ENCODE assay signal across 9 cellular contexts in genomic region chr10:52314822-52315552, GRCh38. TPM values are rescaled to one million over a fixed set of nuclear protein-coding genes. Genes with fewer than 3 reads are reported as not detected.
A peak's percentile ranks its signal among the peaks of the same experiment; 100 is the strongest.
DNase-seq lines count a peak whose midpoint lies in the region; ATAC-seq and TF ChIP-seq lines count a peak whose summit lies in the region.
"Had no signal": no experiment of that assay in that cellular context is flagged by ENCODE, and none has a peak within 500 bp of the region (broad histone marks: within the 10 kb centered on the region; RNA-seq: fewer than 3 reads in every experiment).

No MANE protein-coding gene starts in this region.

- H3K27me3 ChIP-seq in HCT116 (ENCODE audit: insufficient read depth, low read length) = no peaks in the 10 kb centered on the region
- H3K27me3 ChIP-seq in adipocyte (replicated peaks; ENCODE audit: control insufficient read depth, insufficient read depth, low read length) = no peaks in the 10 kb centered on the region
- peaks cover 4 to 59% (median 31%) of the 10 kb centered on the region in 7 donors for H3K27me3 ChIP-seq in spleen (replicated peaks in 1 of 7)

- ATAC-seq in HCT116 = peak; percentile 13

- 9 to 23% (median 11%) methylated on average over 17 to 36 of the region's 36 CpGs for WGBS in spleen, 5 donors

- no peaks in the 10 kb centered on the region; the same call in 1 of the 2 replicates for H4K20me1 ChIP-seq in HCT116 (ENCODE audit: insufficient read depth)

- H3K4me1 ChIP-seq in HCT116 (ENCODE audit: control insufficient read depth in 1 of 2, insufficient read depth in 2 of 2, low read length in 2 of 2) (peaks cover 56 to 81% of the 10 kb centered on the region in 2 experiments), adipocyte (ENCODE audit: control insufficient read depth, insufficient read depth, low read length) (peaks cover 16% of the 10 kb centered on the region), spleen (peaks cover 0 to 30% (median 20%) of the 10 kb centered on the region in 6 donors)

- no peaks in the 10 kb centered on the region for H3K9me3 ChIP-seq in HCT116 (ENCODE audit: control insufficient read depth in 1 of 2, insufficient read depth in 1 of 2, low read depth in 1 of 2, low read length in 2 of 2)
- H3K9me3 ChIP-seq in adipocyte (ENCODE audit: control insufficient read depth, low read length) = no peaks in the 10 kb centered on the region
- H3K9me3 ChIP-seq in iPS-18c (ENCODE audit: control insufficient read depth, insufficient read depth, low read length) = no peaks in the 10 kb centered on the region
- no peaks in the 10 kb centered on the region for H3K9me3 ChIP-seq in spleen

- DNase-seq in HCT116 (ENCODE audit: low read depth, low spot score) (no peak), adipocyte (ENCODE audit: low read depth) (peak; percentile 70), spleen (peak; percentile 81), NOMO-1 treated with dmso at 0.1 percent for 144 hours (lab: John Stamatoyannopoulos, UW; ENCODE audit: unreplicated experiment) (no peak), NCI-H128 (lab: John Stamatoyannopoulos, UW; ENCODE audit: unreplicated experiment) (no peak), cerebellar cortex (ENCODE audit: low spot score) (no peak), kidney glomerular epithelial cell (lab: John Stamatoyannopoulos, UW) (no peak)

- TF ChIP-seq POLR2A in HCT116 (IDR thresholded peaks at IDR 0.05; ENCODE audit: borderline replicate concordance, extremely low read depth, insufficient read depth, insufficient read length) = no peak
- TF ChIP-seq POLR2A in spleen (IDR thresholded peaks at IDR 0.05) = no peak

- BruUV-seq in HCT116 (replicated peaks; lab: Mats Ljungman, UMichigan) = no TSS peak

- intact Hi-C loops in HCT116 (cut with micrococcal nuclease) = loop anchor here (1.0 kb wide), 1 partner anchor 174 kb away; no protein-coding TSS in a partner anchor
- intact Hi-C loops in spleen (cut with DNase I; ENCODE audit: low total_unique reads) = no loop called here

- TF ChIP-seq CTCF in HCT116 (IDR thresholded peaks at IDR 0.05 in 2 of 3, conservative IDR thresholded peaks at IDR 0.05 in 1 of 3; ENCODE audit: borderline replicate concordance in 1 of 3, insufficient read depth in 1 of 3, low read depth in 2 of 3, low read length in 2 of 3) (no peak), spleen (IDR thresholded peaks at IDR 0.05 in 8 of 11, conservative IDR thresholded peaks at IDR 0.05 in 3 of 11) (no peak)

- CTCF ChIA-PET in HCT116 (lab: Charles Lee) = interaction anchor here (1.2 to 3.9 kb wide), 3 partner anchors 120 to 252 kb away, joined by 5 to 36 read pairs (median 10); no protein-coding TSS in a partner anchor

- RAD21 ChIA-PET in HCT116 (lab: Charles Lee; ENCODE audit: low non-redundant PET in 1 of 2, low total read pairs in 2 of 2, uncharacterized antibody in 2 of 2, unreplicated experiment in 2 of 2) = interaction anchor here (0.9 to 1.0 kb wide), 2 partner anchors 173 to 174 kb away, joined by 3 read pairs; no protein-coding TSS in a partner anchor

- TF ChIP-seq RAD21 in HCT116 (IDR thresholded peaks at IDR 0.05; ENCODE audit: low read depth) = no peak

- H3K9me2 ChIP-seq in HCT116 (ENCODE audit: insufficient read depth) = no peaks in the 10 kb centered on the region

- peaks cover 0 to 21% of the 10 kb centered on the region in 2 experiments; a peak in 2 of 4 replicates for H3K36me3 ChIP-seq in HCT116 (ENCODE audit: control insufficient read depth in 1 of 2, insufficient read depth in 2 of 2, low read length in 2 of 2)
- peaks cover 19% of the 10 kb centered on the region for H3K36me3 ChIP-seq in adipocyte (ENCODE audit: control insufficient read depth, insufficient read depth, low read length, severe bottlenecking)
- no peaks in the 10 kb centered on the region for H3K36me3 ChIP-seq in spleen

- H3K9ac ChIP-seq in HCT116 (ENCODE audit: low read length) (peak overlapping the region; percentile 84), adipocyte (ENCODE audit: low read length) (peak overlapping the region; percentile 96)

- H3K79me2 ChIP-seq in HCT116 (ENCODE audit: insufficient read depth, low read length) = peaks cover 38% of the 10 kb centered on the region

- no peak overlapping the region for H2AFZ ChIP-seq in HCT116 (ENCODE audit: low read depth, low read length, poor library complexity, severe bottlenecking)

- peak overlapping the region; percentile 99 for H3K4me2 ChIP-seq in HCT116 (ENCODE audit: low read length)

- H3K4me3 ChIP-seq in HCT116 (replicated peaks in 1 of 2; ENCODE audit: low read depth in 1 of 2, low read length in 2 of 2) = peak overlapping the region; percentile 78 to 93
- H3K4me3 ChIP-seq in adipocyte (ENCODE audit: low read length) = peak overlapping the region; percentile 94
- H3K4me3 ChIP-seq in iPS-18c (ENCODE audit: insufficient read depth, low read depth, low read length) = peak overlapping the region; percentile 64
- peak overlapping the region; percentile 31 to 73 (median 44) for H3K4me3 ChIP-seq in spleen
- H3K4me3 ChIP-seq: K562 had no signal

- H3K27ac ChIP-seq in HCT116 (ENCODE audit: low read depth, low read length) = peak overlapping the region; percentile 96
- H3K27ac ChIP-seq in spleen = no peak overlapping the region

- POLR2A ChIA-PET in HCT116 (lab: Charles Lee) = interaction anchor here (0.6 to 3.6 kb wide), 11 partner anchors 11 to 247 kb away, joined by 3 to 33 read pairs (median 6); no protein-coding TSS in a partner anchor

TF ChIP-seq in HCT116, 20 proteins besides CTCF, POLR2A, EP300 and RAD21:
- no peak for TF ChIP-seq YY1 (IDR thresholded peaks at IDR 0.05; ENCODE audit: extremely low read depth, insufficient replicate concordance, low read depth, low read length)
- TF ChIP-seq ZFX (IDR thresholded peaks at IDR 0.05) = no peak
- TF ChIP-seq CBX3 (IDR thresholded peaks at IDR 0.05; ENCODE audit: low read depth) = no peak
- peak; percentile 40; the same call in 1 of the 2 replicates for TF ChIP-seq POLR2AphosphoS5 (IDR thresholded peaks at IDR 0.05; ENCODE audit: low read depth, low read length)
- TF ChIP-seq SP1 (IDR thresholded peaks at IDR 0.05; ENCODE audit: low read depth) = no peak
- no peak for TF ChIP-seq TCF7L2 (IDR thresholded peaks at IDR 0.05; ENCODE audit: borderline replicate concordance, extremely low read depth, insufficient read depth, insufficient read length)
- TF ChIP-seq SRF (IDR thresholded peaks at IDR 0.05; ENCODE audit: low read depth) = no peak
- no peak for TF ChIP-seq MAX (IDR thresholded peaks at IDR 0.05)
- TF ChIP-seq ATF3 (IDR thresholded peaks at IDR 0.05) = no peak
TF ChIP-seq in HCT116: peak in this region for 1.

RNA-seq across cellular contexts. Expression of gene DKK1, which starts 0.9 kb away (rescaled TPM):
- 315 TPM for total RNA-seq in HCT116 (2021; ENCODE audit: unreplicated experiment)
- 70.9 and 147 TPM in 2 replicates for polyA plus RNA-seq in HCT116 (2012)
- 1 to 10 TPM in 4 of 7 donors, under 1 TPM in 1, not detected in 2; 0.44 to 4.4 (median 1.4) TPM for total RNA-seq in spleen
- polyA plus RNA-seq in spleen = 1 to 10 TPM; 4.9 to 7.7 (median 6.9) TPM
- polyA plus RNA-seq: K562 had no signal

Comparison
In these comparisons a context has a peak if more than half of its experiments do, and no peak if none do; other contexts are left out.
1. DNase-seq: peak in adipocyte (single experiment) and spleen (single experiment); none in HCT116 (single experiment), NOMO-1 treated with dmso at 0.1 percent for 144 hours (single experiment), NCI-H128 (single experiment), cerebellar cortex (single experiment) and kidney glomerular epithelial cell (single experiment).
2. H3K4me3 ChIP-seq: peak in every context shown above with its lines; median percentile 94 in adipocyte; 86 in HCT116; 64 in iPS-18c; 44 in spleen.
3. RNA of gene DKK1, which starts 0.9 kb away (total RNA-seq): 315 TPM in HCT116 (single experiment); 0.44 to 4.4 TPM in spleen; every median in the first group is over 10 times any median in the second.